ENCODE assay signal across 24 cellular contexts in the genomic region with DNA sequence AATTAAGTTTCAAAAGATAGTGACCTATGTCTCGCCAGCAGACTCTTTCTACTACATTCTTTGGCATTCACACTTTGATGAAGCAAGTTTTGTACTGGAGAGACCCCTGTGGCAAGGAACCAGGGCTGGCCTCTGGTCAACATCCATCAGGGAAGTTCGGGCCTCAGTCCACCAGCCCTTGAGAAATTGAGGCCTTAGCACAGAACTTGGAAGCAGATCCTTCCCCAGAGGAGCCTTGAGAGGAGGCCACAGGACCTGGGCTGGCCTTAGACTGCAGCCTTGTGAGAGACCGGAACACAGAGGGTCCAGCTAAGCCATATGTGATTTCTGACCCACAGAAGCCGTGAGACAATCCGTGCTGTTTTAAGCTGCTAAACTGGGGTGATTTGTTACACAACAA.
"Had no signal": no experiment of that assay in that cellular context is flagged by ENCODE, and none has a peak within 500 bp of the region (broad histone marks: within the 10 kb centered on the region; RNA-seq: fewer than 3 reads in every experiment).

No MANE protein-coding gene starts in this region.

- DNase-seq: activated CD4-positive, alpha-beta memory T cell treated with anti-CD3 and anti-CD28 coated beads, Interleukin-2, amount 10 ng/mL, durations not matched to agents 7 days and 5 days; activated CD4-positive, alpha-beta T cell treated with anti-CD3 and anti-CD28 coated beads for 36 hours; activated CD4-positive, alpha-beta T cell treated with anti-CD3 and anti-CD28 coated beads, Interleukin-2, amount 10 ng/mL, durations not matched to agents 24 days and 14 days; activated CD4-positive, CD25-positive, alpha-beta regulatory T cell; activated CD4-positive, CD25-positive, alpha-beta regulatory T cell treated with anti-CD3 and anti-CD28 coated beads, Interleukin-2, amount 50 U/mL, for 72 hours; activated CD8-positive, alpha-beta memory T cell treated with anti-CD3 and anti-CD28 coated beads, Interleukin-2, amount 50 U/mL, for 48 hours; activated effector memory CD4-positive, alpha-beta T cell treated with Interleukin-2 at 50 U/mL for 16 hours; activated gamma-delta T cell treated with Interleukin-2 at 50 U/mL for 16 hours; activated naive CD4-positive, alpha-beta T cell treated with anti-CD3 and anti-CD28 coated beads, Interleukin-2, amount 50 U/mL, for 16 hours; activated naive CD4-positive, alpha-beta T cell treated with Interleukin-2 at 50 U/mL for 16 hours; activated T-cell treated with anti-CD3 and anti-CD28 coated beads for 4 hours; activated T-cell treated with anti-CD3 and anti-CD28 coated beads, Interleukin-2, amount 50 U/mL, for 4 hours; amniotic stem cell; anterior cingulate cortex; brain microvascular endothelial cell; central memory CD4-positive, alpha-beta T cell; cerebellar nuclear complex; colonic mucosa; effector memory CD4-positive, alpha-beta T cell; endodermal cell; foreskin fibroblast; T-helper 2 cell had no signal

- ATAC-seq: activated CD4-positive, alpha-beta T cell treated with anti-CD3 and anti-CD28 coated beads for 36 hours; activated T-cell treated with anti-CD3 and anti-CD28 coated beads, Interleukin-2, amount 50 U/mL, for 4 hours; activated T-helper 17 cell treated with anti-CD3 and anti-CD28 coated beads, Interleukin-2, amount 50 U/mL, for 72 hours; esophagus mucosa had no signal

- H3K27me3 ChIP-seq: brain microvascular endothelial cell, colonic mucosa had no signal

- H3K27ac ChIP-seq: brain microvascular endothelial cell, colonic mucosa had no signal

- H3K36me3 ChIP-seq: brain microvascular endothelial cell, colonic mucosa had no signal

- H3K9me3 ChIP-seq: colonic mucosa had no signal

- H3K4me3 ChIP-seq: colonic mucosa had no signal

- H3K4me1 ChIP-seq: colonic mucosa had no signal
